In the genomic region with DNA sequence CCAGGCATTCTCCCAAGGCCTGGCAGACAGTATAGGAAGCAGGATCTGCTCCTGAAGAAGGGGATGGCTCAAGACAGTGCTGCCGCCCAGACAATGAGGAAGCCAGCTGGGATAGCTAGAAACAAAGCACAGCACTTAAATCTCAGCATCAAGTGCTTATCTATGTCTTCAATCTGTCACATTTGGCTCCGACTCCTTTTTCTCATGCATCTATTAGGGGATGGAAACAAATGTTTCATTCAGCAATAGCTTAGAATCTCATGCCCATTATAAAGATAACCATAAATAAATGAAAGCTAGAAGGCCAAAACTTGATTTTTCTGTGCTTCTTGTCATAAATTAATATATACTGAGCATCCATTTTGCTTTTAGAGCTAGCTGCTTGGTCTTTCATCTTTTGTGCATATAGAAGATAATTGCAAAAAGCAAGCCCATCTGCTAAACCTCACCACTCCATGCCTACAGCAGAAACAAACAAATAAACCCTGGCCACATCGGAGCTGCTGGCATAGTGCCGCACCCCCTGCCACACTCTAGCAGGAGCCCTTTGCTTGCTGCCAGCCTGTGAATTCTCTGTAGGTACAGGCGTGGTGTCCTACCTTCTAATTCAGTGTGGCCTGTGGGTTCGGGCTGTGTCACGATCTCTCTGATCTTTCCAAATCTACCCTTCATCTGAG, we compare ENCODE assay signal across 13 cellular contexts.
"Had no signal": no experiment of that assay in that cellular context is flagged by ENCODE, and none has a peak within 500 bp of the region (broad histone marks: within the 10 kb centered on the region; RNA-seq: fewer than 3 reads in every experiment).

No MANE protein-coding gene starts in this region.

- H3K4me1 ChIP-seq: breast epithelium, gastrocnemius medialis, heart left ventricle, pancreas, upper lobe of right lung had no signal

- H3K4me3 Mint-ChIP-seq: activated CD4-positive, alpha-beta T cell treated with anti-CD3 and anti-CD28 coated beads, Interleukin-2, amount 10 ng/mL, durations not matched to agents 7 days and 5 days had no signal

- H3K9me3 Mint-ChIP-seq: activated CD4-positive, alpha-beta T cell treated with anti-CD3 and anti-CD28 coated beads, Interleukin-2, amount 10 ng/mL, durations not matched to agents 7 days and 5 days had no signal

- H3K27me3 Mint-ChIP-seq: activated CD4-positive, alpha-beta T cell treated with anti-CD3 and anti-CD28 coated beads, Interleukin-2, amount 10 ng/mL, durations not matched to agents 7 days and 5 days had no signal

- H3K27ac Mint-ChIP-seq: activated CD4-positive, alpha-beta T cell treated with anti-CD3 and anti-CD28 coated beads, Interleukin-2, amount 10 ng/mL, durations not matched to agents 7 days and 5 days had no signal

- H3K4me3 ChIP-seq: breast epithelium, gastrocnemius medialis, heart left ventricle, lung, pancreas, thoracic aorta, upper lobe of right lung had no signal

- H3K9me3 ChIP-seq: breast epithelium, gastrocnemius medialis, heart left ventricle, pancreas, thoracic aorta, upper lobe of right lung had no signal

- ATAC-seq: gastrocnemius medialis, heart left ventricle, pancreas, upper lobe of right lung had no signal

- DNase-seq: activated CD4-positive, alpha-beta T cell treated with anti-CD3 and anti-CD28 coated beads, Interleukin-2, amount 10 ng/mL, durations not matched to agents 7 days and 5 days; activated naive CD4-positive, alpha-beta T cell treated with Interleukin-2 at 50 U/mL for 16 hours; aorta; erythroblast; gastrocnemius medialis; heart left ventricle; midbrain; pancreas; stimulated activated CD4-positive, alpha-beta T cell treated with anti-CD3 and anti-CD28 coated beads, Interleukin-1b, Interleukin-23, amount 100 ng/mL, for 48 hours; upper lobe of right lung had no signal

- H3K27me3 ChIP-seq: breast epithelium, gastrocnemius medialis, heart left ventricle, pancreas, upper lobe of right lung had no signal

- H3K27ac ChIP-seq: breast epithelium, gastrocnemius medialis, heart left ventricle, pancreas, thoracic aorta, upper lobe of right lung had no signal

- H3K36me3 ChIP-seq: breast epithelium, gastrocnemius medialis, heart left ventricle, pancreas, thoracic aorta, upper lobe of right lung had no signal

- H3K4me1 Mint-ChIP-seq: activated CD4-positive, alpha-beta T cell treated with anti-CD3 and anti-CD28 coated beads, Interleukin-2, amount 10 ng/mL, durations not matched to agents 7 days and 5 days had no signal
